1 cellular context compared by ENCODE assay signal in the genomic region with DNA sequence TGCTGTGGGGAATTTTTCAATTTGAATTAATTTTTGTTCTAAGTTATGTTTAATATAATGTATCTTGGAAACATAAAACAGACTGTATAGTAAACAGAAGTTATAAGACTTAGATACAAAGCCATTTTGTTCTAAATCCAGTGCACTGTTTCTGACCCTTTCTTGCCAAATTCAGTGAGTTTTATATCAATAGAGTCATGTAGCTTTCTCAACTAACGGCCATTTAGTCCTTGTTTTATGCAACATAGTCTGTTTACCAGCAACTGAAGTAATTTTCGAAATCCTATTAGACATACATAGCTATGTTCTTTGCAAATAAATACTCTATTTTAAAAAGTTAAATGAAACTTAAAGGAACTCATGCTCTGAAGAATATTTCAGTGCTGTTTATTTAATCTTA.
TF ChIP-seq lines count a peak whose summit lies in the region.

No MANE protein-coding gene starts in this region.

TF ChIP-seq in A549, 52 proteins besides CTCF, POLR2A, EP300 and RAD21 (continued from another document):
- TF ChIP-seq USF2 (IDR thresholded peaks at IDR 0.05) = no peak
- no peak for TF ChIP-seq ZFP36 (IDR thresholded peaks at IDR 0.05; ENCODE audit: borderline replicate concordance, partially characterized antibody)
- no peak for TF ChIP-seq MAZ (IDR thresholded peaks at IDR 0.05; ENCODE audit: borderline replicate concordance, low read depth, low read length)
- TF ChIP-seq HOXB13 (CRISPR knock-in tag; IDR thresholded peaks at IDR 0.05; ENCODE audit: low read depth) = no peak
